Comparison of ENCODE assay signal across 1 cellular context in genomic region chr6:7505196-7505699, GRCh38.
TF ChIP-seq lines count a peak whose summit lies in the region.

No MANE protein-coding gene starts in this region.

TF ChIP-seq in HEK293, 187 proteins besides CTCF, POLR2A, EP300 and RAD21 (continued from another document):
- TF ChIP-seq REPIN1 (tag by site-specific recombination; IDR thresholded peaks at IDR 0.05; ENCODE audit: low read depth) (no peak), ZBTB49 (tag by site-specific recombination; IDR thresholded peaks at IDR 0.05; ENCODE audit: low read depth) (no peak), ZNF660 (tag by site-specific recombination; IDR thresholded peaks at IDR 0.05) (no peak; the same call in none of the 2 replicates), ZNF776 (tag by site-specific recombination; IDR thresholded peaks at IDR 0.05; ENCODE audit: borderline replicate concordance) (no peak)
